8 cellular contexts compared by ENCODE assay signal in the genomic region with DNA sequence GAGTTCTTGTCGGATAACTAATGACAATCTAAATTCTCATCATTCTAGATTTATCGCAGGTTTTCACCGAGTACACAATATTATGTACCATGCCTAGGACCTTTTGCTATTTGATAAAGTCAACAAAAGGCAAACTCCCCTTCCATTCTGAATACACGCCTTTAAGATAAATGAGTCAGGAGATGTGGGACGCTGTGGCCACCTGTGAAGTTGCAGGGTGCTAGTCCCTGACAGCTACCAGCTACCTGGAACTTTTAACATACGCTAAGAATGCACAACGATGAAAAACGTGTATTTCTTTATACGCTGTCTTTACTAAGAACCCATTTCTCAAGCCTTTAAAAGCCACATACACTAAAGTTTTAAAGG. TPM values are rescaled to one million over a fixed set of nuclear protein-coding genes. Genes with fewer than 3 reads are reported as not detected.
DNase-seq lines count a peak whose midpoint lies in the region; ATAC-seq and TF ChIP-seq lines count a peak whose summit lies in the region.

No MANE protein-coding gene starts in this region.

- no peaks in the 10 kb centered on the region for H3K27me3 Mint-ChIP-seq in chondrocyte (ENCODE audit: low read depth)
- H3K27me3 Mint-ChIP-seq in naive thymus-derived CD8-positive, alpha-beta T cell, result no peaks in the 10 kb centered on the region

- H3K4me1 ChIP-seq in BLaER1, result peaks cover 44% of the 10 kb centered on the region

- POLR2A ChIA-PET in naive thymus-derived CD8-positive, alpha-beta T cell (lab: Charles Lee), result interaction anchor here (0.6 to 1.1 kb wide), 8 partner anchors 26 to 476 kb away, joined by 3 to 4 read pairs (median 3); partner anchors contain the start of genes MDM2 and NUP107

- H3K27me3 ChIP-seq in BLaER1, result no peaks in the 10 kb centered on the region

- no peaks in the 10 kb centered on the region for H3K9me3 ChIP-seq in BLaER1

- H3K4me2 ChIP-seq in BLaER1, result peak overlapping the region; percentile 88

- peak overlapping the region; percentile 47; the same call in 1 of the 2 replicates for H3K27ac ChIP-seq in BLaER1

- H3K27ac Mint-ChIP-seq in chondrocyte (ENCODE audit: unreplicated experiment), result no peak overlapping the region
- H3K27ac Mint-ChIP-seq in naive thymus-derived CD8-positive, alpha-beta T cell, result peak overlapping the region in 7 of 10 donors; percentile 40 to 94 (median 92)

- H3K9me3 Mint-ChIP-seq in chondrocyte (ENCODE audit: low read depth), result no peaks in the 10 kb centered on the region
- H3K9me3 Mint-ChIP-seq in naive thymus-derived CD8-positive, alpha-beta T cell, result no peaks in the 10 kb centered on the region

- H3K36me3 Mint-ChIP-seq in chondrocyte (ENCODE audit: low read depth), result peaks cover 7% of the 10 kb centered on the region
- peaks cover 0 to 27% (median 4%) of the 10 kb centered on the region in 3 donors for H3K36me3 Mint-ChIP-seq in naive thymus-derived CD8-positive, alpha-beta T cell

- H3K9ac ChIP-seq in BLaER1, result peak overlapping the region; percentile 83

- H3K36me3 ChIP-seq in BLaER1, result peaks cover 19% of the 10 kb centered on the region; the same call in 1 of the 2 replicates

- no peak for TF ChIP-seq CTCF in chondrocyte (IDR thresholded peaks at IDR 0.05)

- no peak for ATAC-seq in naive thymus-derived CD8-positive, alpha-beta T cell
- no peak for ATAC-seq in HG03565 (IDR thresholded peaks at IDR 0.05; ENCODE audit: unreplicated experiment)
- no peak for ATAC-seq in GM19397 (IDR thresholded peaks at IDR 0.05; ENCODE audit: unreplicated experiment)
- ATAC-seq in HG03457 (IDR thresholded peaks at IDR 0.05; ENCODE audit: unreplicated experiment), result no peak
- ATAC-seq in GM19395 (IDR thresholded peaks at IDR 0.05; ENCODE audit: unreplicated experiment), result no peak

- no peaks in the 10 kb centered on the region for H4K20me1 ChIP-seq in BLaER1

- H3K4me3 Mint-ChIP-seq in chondrocyte (ENCODE audit: unreplicated experiment), result peak overlapping the region; percentile 81
- peak overlapping the region; percentile 84 to 93 (median 90) for H3K4me3 Mint-ChIP-seq in naive thymus-derived CD8-positive, alpha-beta T cell

- peak overlapping the region; percentile 78 for H3K4me3 ChIP-seq in BLaER1
- H3K4me3 ChIP-seq in Jurkat, Clone E6-1 (ENCODE audit: low read length), result peak overlapping the region; percentile 89

- peaks cover 20% of the 10 kb centered on the region for H3K4me1 Mint-ChIP-seq in chondrocyte (ENCODE audit: low read depth)
- peaks cover 27 to 69% (median 55%) of the 10 kb centered on the region in 4 donors for H3K4me1 Mint-ChIP-seq in naive thymus-derived CD8-positive, alpha-beta T cell

- no peak for DNase-seq in Jurkat, Clone E6-1 (ENCODE audit: low read depth, low spot score)
- no peak for DNase-seq in chondrocyte (ENCODE audit: low spot score)
- no peak for DNase-seq in naive thymus-derived CD8-positive, alpha-beta T cell

RNA-seq across cellular contexts. Expression of gene MDM1, which starts 0.7 kb away (rescaled TPM):
- 30.8 TPM for polyA plus RNA-seq in Jurkat, Clone E6-1 (2012; ENCODE audit: insufficient read depth, insufficient read length)
- total RNA-seq in chondrocyte, result 9.5 to 10.9 TPM (median 10.0 TPM) in 3 replicates
- total RNA-seq in naive thymus-derived CD8-positive, alpha-beta T cell, result 10 to 100 TPM; 28.2 to 34.6 TPM
- polyA plus RNA-seq in naive thymus-derived CD8-positive, alpha-beta T cell, result 10 to 100 TPM; 16.2 to 20.8 (median 17.8) TPM
